11 cellular contexts compared by ENCODE assay signal in genomic region chr2:111930875-111931274, GRCh38. TPM values are rescaled to one million over a fixed set of nuclear protein-coding genes. Genes with fewer than 3 reads are reported as not detected.
DNase-seq lines count a peak whose midpoint lies in the region; ATAC-seq and TF ChIP-seq lines count a peak whose summit lies in the region.
"Had no signal": no experiment of that assay in that cellular context is flagged by ENCODE, and none has a peak within 500 bp of the region (broad histone marks: within the 10 kb centered on the region; RNA-seq: fewer than 3 reads in every experiment).

No MANE protein-coding gene starts in this region.

- no peak overlapping the region for H3K4me2 ChIP-seq in osteoblast (ENCODE audit: insufficient read depth, low read length)

- no peak for TF ChIP-seq CTCF in osteoblast (IDR thresholded peaks at IDR 0.05; ENCODE audit: extremely low read depth, low read depth, low read length)

- H2AFZ ChIP-seq in osteoblast (ENCODE audit: low read length), result no peak overlapping the region

- H3K27ac ChIP-seq in osteoblast (ENCODE audit: low read depth, low read length), result no peak overlapping the region
- H3K27ac ChIP-seq in effector memory CD4-positive, alpha-beta T cell (ENCODE audit: insufficient read depth, low read length, poor library complexity, severe bottlenecking), result no peak overlapping the region
- H3K27ac ChIP-seq: lower lobe of right lung, uterus had no signal

- ATAC-seq in activated CD4-positive, CD25-positive, alpha-beta regulatory T cell treated with anti-CD3 and anti-CD28 coated beads, Interleukin-2, amount 50 U/mL, for 24 hours, result peak; percentile 53 to 75
- ATAC-seq in left cardiac atrium, result no peak
- ATAC-seq: lower lobe of right lung had no signal

- H3K79me2 ChIP-seq in osteoblast (ENCODE audit: insufficient read depth, low read length), result no peaks in the 10 kb centered on the region

- no peaks in the 10 kb centered on the region for H3K36me3 ChIP-seq in osteoblast (ENCODE audit: insufficient read depth, low read length)
- H3K36me3 ChIP-seq in effector memory CD4-positive, alpha-beta T cell (ENCODE audit: control insufficient read depth, insufficient read depth, low read length), result no peaks in the 10 kb centered on the region
- H3K36me3 ChIP-seq: uterus had no signal

- H3K9me3 ChIP-seq in osteoblast (ENCODE audit: low read depth, low read length), result no peaks in the 10 kb centered on the region
- no peaks in the 10 kb centered on the region for H3K9me3 ChIP-seq in effector memory CD4-positive, alpha-beta T cell (ENCODE audit: control insufficient read depth, low read length)
- H3K9me3 ChIP-seq: lower lobe of right lung, uterus had no signal

- no peak for DNase-seq in activated CD4-positive, CD25-positive, alpha-beta regulatory T cell (lab: John Stamatoyannopoulos, UW)
- DNase-seq in RPMI7951 (ENCODE audit: low read depth) (peak; percentile 94), dermis blood vessel endothelial cell (peak; percentile 77), osteoblast (ENCODE audit: insufficient read length, low spot score, missing footprints) (peak; percentile 78), left cardiac atrium (no peak), inferior parietal cortex (ENCODE audit: extremely low spot score) (no peak)
- no peak for DNase-seq in effector memory CD4-positive, alpha-beta T cell
- DNase-seq: lower lobe of right lung, NCI-H2029, uterus had no signal

- intact Hi-C loops in left cardiac atrium (cut with DNase I), result no loop called here

- peaks cover 22% of the 10 kb centered on the region for H3K27me3 ChIP-seq in osteoblast (ENCODE audit: insufficient read depth, low read length)
- H3K27me3 ChIP-seq in effector memory CD4-positive, alpha-beta T cell (replicated peaks; ENCODE audit: control insufficient read depth, insufficient read depth, low read length, poor library complexity, severe bottlenecking), result no peaks in the 10 kb centered on the region
- H3K27me3 ChIP-seq: uterus had no signal

- no peak overlapping the region for H3K4me3 ChIP-seq in osteoblast (ENCODE audit: insufficient read depth, low read length)
- no peak overlapping the region for H3K4me3 ChIP-seq in effector memory CD4-positive, alpha-beta T cell (ENCODE audit: insufficient read depth, low read depth, low read length, poor library complexity, severe bottlenecking)
- H3K4me3 ChIP-seq: lower lobe of right lung, uterus had no signal

- H3K4me1 ChIP-seq in osteoblast (ENCODE audit: insufficient read depth, low read length), result no peaks in the 10 kb centered on the region
- no peaks in the 10 kb centered on the region for H3K4me1 ChIP-seq in effector memory CD4-positive, alpha-beta T cell (ENCODE audit: control insufficient read depth, insufficient read depth, low read length, poor library complexity, severe bottlenecking)
- H3K4me1 ChIP-seq: uterus had no signal

- no peaks in the 10 kb centered on the region for H4K20me1 ChIP-seq in osteoblast (ENCODE audit: insufficient read depth, low read length)

RNA-seq across cellular contexts. Expression of gene MERTK, which starts 32.5 kb away (rescaled TPM):
- 0.10 TPM in 1 of 2 replicates, not detected in the other for total RNA-seq in RPMI7951 (2014; rRNA removed; shearing (Covaris generic))
- total RNA-seq in dermis blood vessel endothelial cell (25.0 and 28.9 TPM in 2 replicates), osteoblast (0.59 and 0.72 TPM in 2 replicates), left cardiac atrium (10 to 100 TPM; 11.8 to 12.6 TPM)

RNA-seq across cellular contexts. Expression of gene ANAPC1, which starts 46.9 kb away (rescaled TPM):
- total RNA-seq in RPMI7951 (2014; rRNA removed; shearing (Covaris generic)), result 43.4 and 57.0 TPM in 2 replicates
- 80.2 and 83.0 TPM in 2 replicates for total RNA-seq in dermis blood vessel endothelial cell
- total RNA-seq in osteoblast, result 48.1 and 50.1 TPM in 2 replicates
- 10 to 100 TPM; 15.7 to 19.3 TPM for total RNA-seq in left cardiac atrium

Comparison
In these comparisons a context has a peak if more than half of its experiments do, and no peak if none do; other contexts are left out.
1. ATAC-seq: peak in activated CD4-positive, CD25-positive, alpha-beta regulatory T cell treated with anti-CD3 and anti-CD28 coated beads, Interleukin-2, amount 50 U/mL, for 24 hours (2 of 2); none in left cardiac atrium (0 of 2).
2. DNase-seq: peak in RPMI7951 (single experiment), dermis blood vessel endothelial cell (single experiment) and osteoblast (single experiment); none in activated CD4-positive, CD25-positive, alpha-beta regulatory T cell (0 of 4), left cardiac atrium (single experiment), inferior parietal cortex (single experiment) and effector memory CD4-positive, alpha-beta T cell (0 of 3).